In genomic region chr11:102513869-102514268, GRCh38 we compare ENCODE assay signal across 16 cellular contexts. TPM values are rescaled to one million over a fixed set of nuclear protein-coding genes. Genes with fewer than 3 reads are reported as not detected.
DNase-seq lines count a peak whose midpoint lies in the region; ATAC-seq, FAIRE-seq and TF ChIP-seq lines count a peak whose summit lies in the region.
"Had no signal": no experiment of that assay in that cellular context is flagged by ENCODE, and none has a peak within 500 bp of the region (broad histone marks: within the 10 kb centered on the region; RNA-seq: fewer than 3 reads in every experiment).

No MANE protein-coding gene starts in this region.

- in situ Hi-C loops in K562 (cut with MboI): no loop called here

- TF ChIP-seq POLR2A in K562 (conservative IDR thresholded peaks at IDR 0.05): no peak
- no peak for TF ChIP-seq POLR2A in thyroid gland (IDR thresholded peaks at IDR 0.05)
- no peak for TF ChIP-seq POLR2A in vagina (IDR thresholded peaks at IDR 0.05)

- H3K9me1 ChIP-seq in K562 (ENCODE audit: control insufficient read depth, insufficient read depth, low read length) (no peaks in the 10 kb centered on the region), keratinocyte (ENCODE audit: control insufficient read depth, extremely low read depth, insufficient read depth, low read length) (no peaks in the 10 kb centered on the region)

- no TSS peak for BruUV-seq in K562 (replicated peaks; lab: Mats Ljungman, UMichigan)

- H3K4me3 ChIP-seq in K562 (no peak overlapping the region), keratinocyte (ENCODE audit: control insufficient read depth in 2 of 3, extremely low read depth in 1 of 3, insufficient read depth in 2 of 3, low read depth in 1 of 3, low read length in 3 of 3) (no peak overlapping the region), thyroid gland (replicated peaks in 1 of 3) (no peak overlapping the region), vagina (no peak overlapping the region)
- H3K4me3 ChIP-seq: esophagus squamous epithelium, smooth muscle cell had no signal

- H4K20me1 ChIP-seq in K562 (replicated peaks; ENCODE audit: control insufficient read depth, insufficient read depth, low read length): no peaks in the 10 kb centered on the region
- H4K20me1 ChIP-seq in keratinocyte (ENCODE audit: control insufficient read depth, extremely low read depth, insufficient read depth, low read length): no peaks in the 10 kb centered on the region

- H3K9ac ChIP-seq in K562 (ENCODE audit: insufficient read depth in 1 of 2, low read depth in 2 of 2, low read length in 2 of 2) (no peak overlapping the region), keratinocyte (ENCODE audit: control insufficient read depth, extremely low read depth, insufficient read depth, low read length) (no peak overlapping the region)

- H3K27ac ChIP-seq in K562 (ENCODE audit: extremely low read depth, low read depth, low read length) (no peak overlapping the region), keratinocyte (ENCODE audit: control insufficient read depth, insufficient read depth, low read length) (no peak overlapping the region), thyroid gland (no peak overlapping the region), vagina (no peak overlapping the region)
- H3K27ac ChIP-seq: esophagus squamous epithelium had no signal

- no peak for TF ChIP-seq EP300 in K562 (IDR thresholded peaks at IDR 0.05; ENCODE audit: low read length)

- no peaks in the 10 kb centered on the region for H3K9me3 ChIP-seq in K562 (replicated peaks; ENCODE audit: control insufficient read depth, insufficient read depth, low read depth, low read length)
- H3K9me3 ChIP-seq in keratinocyte (ENCODE audit: control insufficient read depth, low read depth, low read length): no peaks in the 10 kb centered on the region
- H3K9me3 ChIP-seq in thyroid gland: no peaks in the 10 kb centered on the region
- no peaks in the 10 kb centered on the region for H3K9me3 ChIP-seq in vagina
- H3K9me3 ChIP-seq: esophagus squamous epithelium had no signal

- 2% methylated on average over 3 of the region's 3 CpGs for WGBS in K562 (ENCODE audit: insufficient coverage, low coverage, missing lambda C conversion rate)
- 21 to 24% methylated on average over 3 of the region's 3 CpGs for WGBS in thyroid gland, 2 donors

- FAIRE-seq in K562 (lab: Jason Lieb, UNC): no peak
- FAIRE-seq in keratinocyte (lab: Jason Lieb, UNC): peak; percentile 59
- FAIRE-seq: islet of Langerhans had no signal

- H3K4me1 ChIP-seq in K562 (replicated peaks in 1 of 2; ENCODE audit: control insufficient read depth in 2 of 2, insufficient read depth in 2 of 2, low read length in 2 of 2) (no peaks in the 10 kb centered on the region), keratinocyte (ENCODE audit: control insufficient read depth, extremely low read depth, insufficient read depth, low read length) (peaks cover 17% of the 10 kb centered on the region), thyroid gland (no peaks in the 10 kb centered on the region), vagina (no peaks in the 10 kb centered on the region)

- no peak for TF ChIP-seq RAD21 in K562 (CRISPR knock-in tag; conservative IDR thresholded peaks at IDR 0.05 in 1 of 2, IDR thresholded peaks at IDR 0.05 in 1 of 2)

- H3K36me3 ChIP-seq in K562 (ENCODE audit: control insufficient read depth, insufficient read depth, low read length) (no peaks in the 10 kb centered on the region), keratinocyte (ENCODE audit: control insufficient read depth in 2 of 2, extremely low read depth in 1 of 2, insufficient read depth in 2 of 2, low read length in 2 of 2) (no peaks in the 10 kb centered on the region), thyroid gland (no peaks in the 10 kb centered on the region), vagina (no peaks in the 10 kb centered on the region)
- H3K36me3 ChIP-seq: esophagus squamous epithelium had no signal

- H3K27me3 ChIP-seq in K562 (ENCODE audit: control insufficient read depth in 2 of 2, insufficient read depth in 2 of 2, low read length in 2 of 2) (no peaks in the 10 kb centered on the region; a peak in 1 of 5 replicates), keratinocyte (ENCODE audit: control insufficient read depth, extremely low read depth, insufficient read depth, low read length) (no peaks in the 10 kb centered on the region), thyroid gland (no peaks in the 10 kb centered on the region), vagina (no peaks in the 10 kb centered on the region)
- H3K27me3 ChIP-seq: esophagus squamous epithelium had no signal

- no peaks in the 10 kb centered on the region for H3K79me2 ChIP-seq in K562 (ENCODE audit: control insufficient read depth, insufficient read depth, low read length)
- H3K79me2 ChIP-seq in keratinocyte (ENCODE audit: control insufficient read depth, insufficient read depth, low read length): no peaks in the 10 kb centered on the region

- intact Hi-C loops in K562 (cut with micrococcal nuclease): loop anchor here (5.0 kb wide), 1 partner anchor 153 kb away; no protein-coding TSS in a partner anchor
- intact Hi-C loops in thyroid gland (cut with DNase I): loop anchor here (10.0 kb wide), 1 partner anchor 101 kb away; no protein-coding TSS in a partner anchor
- intact Hi-C loops in vagina (cut with DNase I): no loop called here

- H2AFZ ChIP-seq in K562 (ENCODE audit: low read depth, low read length) (no peak overlapping the region), keratinocyte (ENCODE audit: control insufficient read depth, low read length) (no peak overlapping the region)

- CTCF ChIA-PET in K562 (lab: Yijun Ruan, JAX; ENCODE audit: low intra/inter-chr PET ratio): no interaction called here

- dilution Hi-C loops in keratinocyte (cut with MboI; ENCODE audit: extremely low pct_ligation_motif_present, low sequenced_read_pairs): no loop called here

- peak; percentile 26 for DNase-seq in LHCN-M2 (ENCODE audit: low read depth)
- DNase-seq in K562 (ENCODE audit: extremely low read depth in 1 of 4, low spot score in 3 of 4): peak in 1 of 4 experiments; percentile 6
- DNase-seq in keratinocyte (ENCODE audit: low read depth, low spot score): no peak
- DNase-seq in thyroid gland: peak; percentile 88 to 90
- DNase-seq in SK-N-DZ (ENCODE audit: low spot score): no peak
- no peak for DNase-seq in vagina (ENCODE audit: extremely low spot score in 2 of 2)
- DNase-seq in stimulated activated CD4-positive, alpha-beta T cell treated with anti-CD3 and anti-CD28 coated beads, Interleukin-12 subunit alpha, Interleukin-12 subunit beta, amount 100 ng/mL, for 4 hours: no peak
- DNase-seq: activated CD4-positive, alpha-beta T cell treated with anti-CD3 and anti-CD28 coated beads, Interleukin-2, amount 50 U/mL, for 1 hour; activated gamma-delta T cell; esophagus squamous epithelium; naive thymus-derived CD8-positive, alpha-beta T cell; NCI-H345; RPMI8226; T-helper 17 cell had no signal

- peak; percentile 53; the same call in 2 of the 3 replicates for ATAC-seq in K562
- ATAC-seq: naive thymus-derived CD8-positive, alpha-beta T cell; T-helper 17 cell had no signal

- POLR2A ChIA-PET in K562 (lab: Yijun Ruan, JAX): no interaction called here

- no peak overlapping the region for H3K4me2 ChIP-seq in K562 (ENCODE audit: insufficient read depth, low read length)
- H3K4me2 ChIP-seq in keratinocyte (ENCODE audit: control insufficient read depth, extremely low read depth, insufficient read depth, low read depth, low read length): no peak overlapping the region
- H3K4me2 ChIP-seq: smooth muscle cell had no signal

- TF ChIP-seq CTCF in K562 (IDR thresholded peaks at IDR 0.05 in 2 of 3, conservative IDR thresholded peaks at IDR 0.05 in 1 of 3; ENCODE audit: insufficient read depth in 2 of 3, low read depth in 1 of 3, low read length in 3 of 3) (no peak), keratinocyte (optimal IDR thresholded peaks at IDR 0.05 in 1 of 3, IDR thresholded peaks at IDR 0.05 in 1 of 3, conservative IDR thresholded peaks at IDR 0.05 in 1 of 3; ENCODE audit: extremely low read depth in 1 of 3, insufficient read depth in 2 of 3, low read length in 3 of 3) (no peak), thyroid gland (IDR thresholded peaks at IDR 0.05) (no peak), vagina (IDR thresholded peaks at IDR 0.05) (no peak)

RNA-seq across cellular contexts. Expression of gene MMP7, which starts 16.7 kb away (rescaled TPM):
- 1.3 and 1.4 TPM in 2 replicates for total RNA-seq in LHCN-M2 (2014; rRNA removed)
- polyA plus RNA-seq in LHCN-M2 (2012): 0.17 TPM
- not detected in 2 replicates for total RNA-seq in K562 (2011; cell fraction: chromatin; rRNA removed; ENCODE audit: low replicate concordance)
- total RNA-seq in K562 (2011; cell fraction: nucleolus; rRNA removed): not detected in 2 replicates
- total RNA-seq in K562 (2011; cell fraction: nucleoplasm; rRNA removed): not detected in 2 replicates
- not detected in 2 replicates for total RNA-seq in K562 (2014; rRNA removed)
- not detected in 2 replicates for total RNA-seq in K562 (2014; rRNA removed; fragmentation: Illumina TruSeq; extraction: Trizol)
- not detected in 2 replicates for total RNA-seq in K562 (2015; rRNA removed; fragmentation: Illumina TruSeq; extraction: Trizol)
- total RNA-seq in K562 (2021): 0.13 and 0.31 TPM in 2 replicates
- polyA plus RNA-seq in K562 (2011; rRNA removed): not detected in 2 replicates
- not detected in 2 replicates for polyA plus RNA-seq in K562 (2011; cell fraction: cytosol; rRNA removed)
- polyA plus RNA-seq in K562 (2011; cell fraction: nucleus; rRNA removed): not detected in 2 replicates
- not detected in 2 replicates for polyA plus RNA-seq in K562 (2012)
- not detected in 2 replicates for polyA plus RNA-seq in K562 (2014; fragmentation: Illumina TruSeq; extraction: Trizol)
- not detected for polyA plus RNA-seq in K562 (2014; fragmentation: Nextera tagmentation; extraction: Ambion mirVana)
- polyA plus RNA-seq in K562 (2014; rRNA removed): not detected in 2 replicates
- polyA minus RNA-seq in K562 (2011; rRNA and poly(A)+ RNA removed): not detected in 2 replicates
- not detected in 2 replicates for polyA minus RNA-seq in K562 (2011; cell fraction: cytosol; rRNA and poly(A)+ RNA removed)
- not detected in 2 replicates for polyA minus RNA-seq in K562 (2011; cell fraction: nucleus; rRNA and poly(A)+ RNA removed)
- 0.61 to 2.2 TPM (median 0.81 TPM) in 3 replicates for polyA plus RNA-seq in keratinocyte
- polyA plus RNA-seq in keratinocyte (2011; ENCODE audit: low read depth): not detected
- polyA plus RNA-seq in keratinocyte (2011; cell fraction: cytosol; rRNA removed): 0.56 and 1.4 TPM in 2 replicates
- 2.1 and 2.8 TPM in 2 replicates for polyA plus RNA-seq in keratinocyte (2011; cell fraction: nucleus; rRNA removed)
- 0.65 TPM in 1 of 2 replicates, not detected in the other for polyA plus RNA-seq in keratinocyte (2012; ENCODE audit: low replicate concordance)
- polyA minus RNA-seq in keratinocyte: 1.1 TPM in 1 of 3 replicates, not detected in the others
- polyA minus RNA-seq in keratinocyte (2011; cell fraction: cytosol; rRNA and poly(A)+ RNA removed): not detected
- polyA minus RNA-seq in keratinocyte (2011; cell fraction: nucleus; rRNA and poly(A)+ RNA removed): 0.53 and 1.6 TPM in 2 replicates
- 1 to 10 TPM in 1 of 4 donors, not detected in 3; 1.2 TPM for total RNA-seq in thyroid gland
- not detected in 2 replicates for polyA plus RNA-seq in SK-N-DZ (2014; cell fraction: cytosol; rRNA removed)
- polyA plus RNA-seq in SK-N-DZ (2014; cell fraction: nucleus; rRNA removed): not detected in 2 replicates
- 6.9 TPM for total RNA-seq in vagina
- total RNA-seq: naive thymus-derived CD8-positive, alpha-beta T cell; T-helper 17 cell had no signal
- polyA plus RNA-seq: naive thymus-derived CD8-positive, alpha-beta T cell had no signal

Comparison
In these comparisons a context has a peak if more than half of its experiments do, and no peak if none do; other contexts are left out.
1. DNase-seq: peak in LHCN-M2 (single experiment) and thyroid gland (2 of 2); none in keratinocyte (single experiment), SK-N-DZ (single experiment), vagina (0 of 2) and stimulated activated CD4-positive, alpha-beta T cell treated with anti-CD3 and anti-CD28 coated beads, Interleukin-12 subunit alpha, Interleukin-12 subunit beta, amount 100 ng/mL, for 4 hours (single experiment).